8 cellular contexts compared by ENCODE assay signal in the genomic region with DNA sequence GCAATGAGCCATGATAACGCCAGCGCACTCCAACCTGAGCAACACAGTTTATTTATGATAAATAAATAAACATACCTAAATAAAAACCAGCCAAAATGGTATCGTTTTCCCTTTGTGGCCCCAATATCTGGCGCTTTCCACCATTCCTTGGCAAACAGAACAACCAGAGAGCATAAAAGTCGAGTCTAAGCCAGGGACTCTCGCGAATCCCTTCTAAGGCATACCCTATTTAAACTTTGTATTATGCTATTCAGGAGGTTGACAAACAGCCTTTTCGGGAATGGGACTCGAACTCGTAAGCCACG. TPM values are rescaled to one million over a fixed set of nuclear protein-coding genes. Genes with fewer than 3 reads are reported as not detected.
A peak's percentile ranks its signal among the peaks of the same experiment; 100 is the strongest.
DNase-seq lines count a peak whose midpoint lies in the region; ATAC-seq and TF ChIP-seq lines count a peak whose summit lies in the region.

No MANE protein-coding gene starts in this region.

- peaks cover 35% of the 10 kb centered on the region for H3K4me1 Mint-ChIP-seq in activated CD4-positive, alpha-beta T cell treated with anti-CD3 and anti-CD28 coated beads, Interleukin-2, amount 10 ng/mL, durations not matched to agents 24 days and 14 days
- H3K4me1 Mint-ChIP-seq in activated naive CD8-positive, alpha-beta T cell treated with anti-CD3 and anti-CD28 coated beads, Interleukin-2, amount 50 U/mL, for 24 hours = peaks cover 38% of the 10 kb centered on the region

- peak overlapping the region; percentile 96 for H3K4me3 Mint-ChIP-seq in activated CD4-positive, alpha-beta T cell treated with anti-CD3 and anti-CD28 coated beads, Interleukin-2, amount 10 ng/mL, durations not matched to agents 24 days and 14 days
- peak overlapping the region; percentile 96 for H3K4me3 Mint-ChIP-seq in activated naive CD8-positive, alpha-beta T cell treated with anti-CD3 and anti-CD28 coated beads, Interleukin-2, amount 50 U/mL, for 24 hours

- ATAC-seq in activated naive CD8-positive, alpha-beta T cell treated with anti-CD3 and anti-CD28 coated beads, Interleukin-2, amount 50 U/mL, for 24 hours = no peak
- ATAC-seq in GM19455 (IDR thresholded peaks at IDR 0.05; ENCODE audit: unreplicated experiment) = no peak

- H3K27me3 Mint-ChIP-seq in activated CD4-positive, alpha-beta T cell treated with anti-CD3 and anti-CD28 coated beads, Interleukin-2, amount 10 ng/mL, durations not matched to agents 24 days and 14 days = no peaks in the 10 kb centered on the region
- no peaks in the 10 kb centered on the region for H3K27me3 Mint-ChIP-seq in activated naive CD8-positive, alpha-beta T cell treated with anti-CD3 and anti-CD28 coated beads, Interleukin-2, amount 50 U/mL, for 24 hours

- no peaks in the 10 kb centered on the region for H3K9me3 Mint-ChIP-seq in activated CD4-positive, alpha-beta T cell treated with anti-CD3 and anti-CD28 coated beads, Interleukin-2, amount 10 ng/mL, durations not matched to agents 24 days and 14 days
- no peaks in the 10 kb centered on the region for H3K9me3 Mint-ChIP-seq in activated naive CD8-positive, alpha-beta T cell treated with anti-CD3 and anti-CD28 coated beads, Interleukin-2, amount 50 U/mL, for 24 hours

- no peak for DNase-seq in activated CD4-positive, alpha-beta T cell treated with anti-CD3 and anti-CD28 coated beads, Interleukin-2, amount 10 ng/mL, durations not matched to agents 24 days and 14 days
- DNase-seq in activated CD4-positive, alpha-beta T cell treated with anti-CD3 and anti-CD28 coated beads, Interleukin-2, amount 50 U/mL, for 4 hours = no peak
- DNase-seq in activated naive CD8-positive, alpha-beta T cell treated with anti-CD3 and anti-CD28 coated beads, Interleukin-2, amount 50 U/mL, for 24 hours = no peak
- DNase-seq in kidney epithelial cell (ENCODE audit: low read depth) (no peak), posterior cingulate gyrus (no peak), H4 (ENCODE audit: low spot score) (no peak)

- intact Hi-C loops in activated CD4-positive, alpha-beta T cell treated with anti-CD3 and anti-CD28 coated beads, Interleukin-2, amount 10 ng/mL, durations not matched to agents 24 days and 14 days (cut with micrococcal nuclease) = loop anchor here (1.0 to 10.0 kb wide), 4 partner anchors 19 to 828 kb away; a partner anchor contains a TSS
- intact Hi-C loops in posterior cingulate gyrus (cut with DNase I) = no loop called here

- TF ChIP-seq CTCF in kidney epithelial cell (IDR thresholded peaks at IDR 0.05; ENCODE audit: insufficient read depth, low read length, poor library complexity, severe bottlenecking) = no peak

- peak overlapping the region; percentile 99 for H3K27ac ChIP-seq in temporal lobe (ENCODE audit: low read depth, low read length)

- H3K36me3 ChIP-seq in kidney epithelial cell (ENCODE audit: control insufficient read depth, insufficient read depth, low read length) = no peaks in the 10 kb centered on the region

- peak overlapping the region; percentile 97 for H3K27ac Mint-ChIP-seq in activated CD4-positive, alpha-beta T cell treated with anti-CD3 and anti-CD28 coated beads, Interleukin-2, amount 10 ng/mL, durations not matched to agents 24 days and 14 days
- peak overlapping the region; percentile 96 for H3K27ac Mint-ChIP-seq in activated naive CD8-positive, alpha-beta T cell treated with anti-CD3 and anti-CD28 coated beads, Interleukin-2, amount 50 U/mL, for 24 hours

- H3K4me3 ChIP-seq in kidney epithelial cell (ENCODE audit: low read depth, low read length) = peak overlapping the region; percentile 32

- H3K27me3 ChIP-seq in kidney epithelial cell (ENCODE audit: control insufficient read depth, insufficient read depth, low read length) = no peaks in the 10 kb centered on the region

- H3K36me3 Mint-ChIP-seq in activated CD4-positive, alpha-beta T cell treated with anti-CD3 and anti-CD28 coated beads, Interleukin-2, amount 10 ng/mL, durations not matched to agents 24 days and 14 days (ENCODE audit: low read depth) = peaks cover 36% of the 10 kb centered on the region
- H3K36me3 Mint-ChIP-seq in activated naive CD8-positive, alpha-beta T cell treated with anti-CD3 and anti-CD28 coated beads, Interleukin-2, amount 50 U/mL, for 24 hours (ENCODE audit: low read depth) = peaks cover 34% of the 10 kb centered on the region

RNA-seq across cellular contexts. Expression of a gene that starts 0.4 kb away (rescaled TPM):
- 243 and 258 TPM in 2 replicates for total RNA-seq in activated CD4-positive, alpha-beta T cell treated with anti-CD3 and anti-CD28 coated beads, Interleukin-2, amount 10 ng/mL, durations not matched to agents 24 days and 14 days
- 219 and 266 TPM in 2 replicates for total RNA-seq in kidney epithelial cell
- total RNA-seq in temporal lobe = 631 TPM
- 241 and 248 TPM in 2 replicates for total RNA-seq in H4 (2014; rRNA removed; shearing (Covaris generic))

RNA-seq across cellular contexts. Expression of a gene that starts 48.5 kb away (rescaled TPM):
- total RNA-seq in activated CD4-positive, alpha-beta T cell treated with anti-CD3 and anti-CD28 coated beads, Interleukin-2, amount 10 ng/mL, durations not matched to agents 24 days and 14 days = 83.3 and 93.8 TPM in 2 replicates
- total RNA-seq in kidney epithelial cell (63.0 and 72.9 TPM in 2 replicates), temporal lobe (85.6 TPM)
- 66.1 and 71.8 TPM in 2 replicates for total RNA-seq in H4 (2014; rRNA removed; shearing (Covaris generic))
